ENCODE assay signal across 10 cellular contexts in genomic region chr16:17367932-17368331, GRCh38.
DNase-seq lines count a peak whose midpoint lies in the region; ATAC-seq lines count a peak whose summit lies in the region.
"Had no signal": no experiment of that assay in that cellular context is flagged by ENCODE, and none has a peak within 500 bp of the region (broad histone marks: within the 10 kb centered on the region; RNA-seq: fewer than 3 reads in every experiment).

No MANE protein-coding gene starts in this region.

- no peak for ATAC-seq in activated naive CD8-positive, alpha-beta T cell treated with anti-CD3 and anti-CD28 coated beads, Interleukin-2, amount 10 ng/mL, durations not matched to agents 7 days and 5 days (ENCODE audit: low read depth)
- ATAC-seq in memory B cell (ENCODE audit: low read depth) (no peak), HG03571 (IDR thresholded peaks at IDR 0.05; ENCODE audit: unreplicated experiment) (no peak), GM21390 (IDR thresholded peaks at IDR 0.05; ENCODE audit: unreplicated experiment) (no peak)
- ATAC-seq: foreskin keratinocyte, Panc1 had no signal

- no peak overlapping the region for H3K4me3 ChIP-seq in H7 (ENCODE audit: insufficient read depth, low read depth, low read length)

- no peaks in the 10 kb centered on the region for H3K9me3 Mint-ChIP-seq in activated naive CD8-positive, alpha-beta T cell treated with anti-CD3 and anti-CD28 coated beads, Interleukin-2, amount 10 ng/mL, durations not matched to agents 7 days and 5 days
- peaks cover 2% of the 10 kb centered on the region for H3K9me3 Mint-ChIP-seq in memory B cell

- H3K27me3 Mint-ChIP-seq in activated naive CD8-positive, alpha-beta T cell treated with anti-CD3 and anti-CD28 coated beads, Interleukin-2, amount 10 ng/mL, durations not matched to agents 7 days and 5 days = no peaks in the 10 kb centered on the region
- H3K27me3 Mint-ChIP-seq in memory B cell = no peaks in the 10 kb centered on the region

- peak overlapping the region; percentile 58 for H3K4me3 Mint-ChIP-seq in activated naive CD8-positive, alpha-beta T cell treated with anti-CD3 and anti-CD28 coated beads, Interleukin-2, amount 10 ng/mL, durations not matched to agents 7 days and 5 days
- no peak overlapping the region for H3K4me3 Mint-ChIP-seq in memory B cell

- H3K27me3 ChIP-seq in H7 (ENCODE audit: control insufficient read depth, insufficient read depth, low read length) = no peaks in the 10 kb centered on the region
- H3K27me3 ChIP-seq: foreskin keratinocyte had no signal

- H3K4me1 Mint-ChIP-seq in activated naive CD8-positive, alpha-beta T cell treated with anti-CD3 and anti-CD28 coated beads, Interleukin-2, amount 10 ng/mL, durations not matched to agents 7 days and 5 days = peaks cover 85% of the 10 kb centered on the region
- H3K4me1 Mint-ChIP-seq in memory B cell = peaks cover 52% of the 10 kb centered on the region

- H3K36me3 ChIP-seq in H7 (replicated peaks; ENCODE audit: control insufficient read depth, insufficient read depth, low read length) = no peaks in the 10 kb centered on the region

- H3K27ac Mint-ChIP-seq in activated naive CD8-positive, alpha-beta T cell treated with anti-CD3 and anti-CD28 coated beads, Interleukin-2, amount 10 ng/mL, durations not matched to agents 7 days and 5 days = peak overlapping the region; percentile 95
- peak overlapping the region; percentile 95 for H3K27ac Mint-ChIP-seq in memory B cell

- peaks cover 19% of the 10 kb centered on the region for H3K36me3 Mint-ChIP-seq in activated naive CD8-positive, alpha-beta T cell treated with anti-CD3 and anti-CD28 coated beads, Interleukin-2, amount 10 ng/mL, durations not matched to agents 7 days and 5 days
- H3K36me3 Mint-ChIP-seq in memory B cell = peaks cover 2% of the 10 kb centered on the region

- DNase-seq in AG20443 (ENCODE audit: low spot score) = peak; percentile 68
- peak; percentile 72 for DNase-seq in H7
- DNase-seq in activated naive CD8-positive, alpha-beta T cell treated with anti-CD3 and anti-CD28 coated beads, Interleukin-2, amount 10 ng/mL, durations not matched to agents 7 days and 5 days = peak; percentile 39
- no peak for DNase-seq in memory B cell (ENCODE audit: low spot score in 2 of 2)
- DNase-seq in pons (ENCODE audit: low spot score) = no peak
- DNase-seq in activated CD8-positive, alpha-beta memory T cell treated with anti-CD3 and anti-CD28 coated beads for 24 hours = no peak
- DNase-seq: foreskin keratinocyte had no signal

- POLR2A ChIA-PET in activated naive CD8-positive, alpha-beta T cell treated with anti-CD3 and anti-CD28 coated beads, Interleukin-2, amount 10 ng/mL, durations not matched to agents 7 days and 5 days (lab: Charles Lee) = interaction anchor here (0.5 to 8.5 kb wide), 7 partner anchors 8 to 137 kb away, joined by 3 to 216 read pairs (median 3); no protein-coding TSS in a partner anchor

Comparison
In these comparisons a context has a peak if more than half of its experiments do, and no peak if none do; other contexts are left out.
1. DNase-seq: peak in AG20443 (single experiment), H7 (single experiment) and activated naive CD8-positive, alpha-beta T cell treated with anti-CD3 and anti-CD28 coated beads, Interleukin-2, amount 10 ng/mL, durations not matched to agents 7 days and 5 days (single experiment); none in memory B cell (0 of 2), pons (single experiment) and activated CD8-positive, alpha-beta memory T cell treated with anti-CD3 and anti-CD28 coated beads for 24 hours (single experiment).